ENCODE assay signal across 1 cellular context in the genomic region with DNA sequence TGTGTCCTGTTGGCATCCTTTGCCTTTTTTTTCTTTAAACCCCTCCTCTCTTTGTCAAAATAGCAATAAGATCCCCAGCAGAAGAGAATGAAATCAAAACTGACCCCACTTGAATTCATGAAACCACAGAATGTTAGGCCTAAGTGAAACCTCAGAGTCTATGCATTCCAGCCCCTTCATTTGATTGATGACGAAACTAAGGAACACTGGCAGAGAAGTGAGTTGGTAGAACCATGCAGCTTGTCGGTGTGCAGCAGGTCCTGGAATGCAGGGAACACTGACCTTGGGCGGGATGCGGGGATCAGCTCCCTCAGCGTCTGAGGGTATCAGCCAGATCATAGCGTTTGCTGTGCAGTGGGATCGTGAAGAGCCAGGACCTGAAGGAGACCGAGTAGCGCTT.
TF ChIP-seq lines count a peak whose summit lies in the region.

No MANE protein-coding gene starts in this region.

TF ChIP-seq in IMR-90, 13 proteins besides CTCF, POLR2A, EP300 and RAD21:
- TF ChIP-seq MAZ (IDR thresholded peaks at IDR 0.05; ENCODE audit: borderline replicate concordance, low read depth, low read length) = no peak
- TF ChIP-seq RCOR1 (IDR thresholded peaks at IDR 0.05; ENCODE audit: insufficient replicate concordance, low read length) = no peak
- TF ChIP-seq MXI1 (IDR thresholded peaks at IDR 0.05; ENCODE audit: borderline replicate concordance, low read depth, low read length) = no peak
- no peak for TF ChIP-seq BHLHE40 (IDR thresholded peaks at IDR 0.05; ENCODE audit: low read depth, low read length)
- TF ChIP-seq MAFK (IDR thresholded peaks at IDR 0.05; ENCODE audit: low read depth, low read length) = no peak
- no peak for TF ChIP-seq CEBPB (IDR thresholded peaks at IDR 0.05; ENCODE audit: low read depth, low read length)
- TF ChIP-seq RFX5 (IDR thresholded peaks at IDR 0.05; ENCODE audit: low read depth, low read length) = no peak
- TF ChIP-seq SMC3 (IDR thresholded peaks at IDR 0.05; ENCODE audit: low read depth, low read length) = no peak
- TF ChIP-seq, protein P1, sequence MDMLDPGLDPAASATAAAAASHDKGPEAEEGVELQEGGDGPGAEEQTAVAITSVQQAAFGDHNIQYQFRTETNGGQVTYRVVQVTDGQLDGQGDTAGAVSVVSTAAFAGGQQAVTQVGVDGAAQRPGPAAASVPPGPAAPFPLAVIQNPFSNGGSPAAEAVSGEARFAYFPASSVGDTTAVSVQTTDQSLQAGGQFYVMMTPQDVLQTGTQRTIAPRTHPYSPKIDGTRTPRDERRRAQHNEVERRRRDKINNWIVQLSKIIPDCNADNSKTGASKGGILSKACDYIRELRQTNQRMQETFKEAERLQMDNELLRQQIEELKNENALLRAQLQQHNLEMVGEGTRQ (IDR thresholded peaks at IDR 0.05; ENCODE audit: low read depth, low read length) = no peak
- TF ChIP-seq, protein P2, sequence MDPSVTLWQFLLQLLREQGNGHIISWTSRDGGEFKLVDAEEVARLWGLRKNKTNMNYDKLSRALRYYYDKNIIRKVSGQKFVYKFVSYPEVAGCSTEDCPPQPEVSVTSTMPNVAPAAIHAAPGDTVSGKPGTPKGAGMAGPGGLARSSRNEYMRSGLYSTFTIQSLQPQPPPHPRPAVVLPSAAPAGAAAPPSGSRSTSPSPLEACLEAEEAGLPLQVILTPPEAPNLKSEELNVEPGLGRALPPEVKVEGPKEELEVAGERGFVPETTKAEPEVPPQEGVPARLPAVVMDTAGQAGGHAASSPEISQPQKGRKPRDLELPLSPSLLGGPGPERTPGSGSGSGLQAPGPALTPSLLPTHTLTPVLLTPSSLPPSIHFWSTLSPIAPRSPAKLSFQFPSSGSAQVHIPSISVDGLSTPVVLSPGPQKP (IDR thresholded peaks at IDR 0.05; ENCODE audit: borderline replicate concordance, low read depth, low read length) = no peak
- TF ChIP-seq CHD1 (IDR thresholded peaks at IDR 0.05; ENCODE audit: low read depth, low read length) = no peak
- no peak for TF ChIP-seq NFE2L2 (IDR thresholded peaks at IDR 0.05; ENCODE audit: low read depth, low read length)
- no peak for TF ChIP-seq FOS (IDR thresholded peaks at IDR 0.05; ENCODE audit: low read depth, low read length)
TF ChIP-seq in IMR-90: peak in this region for 0.
